ENCODE assay signal across 1 cellular context in genomic region chr5:128539038-128539429, GRCh38.
TF ChIP-seq lines count a peak whose summit lies in the region.

No MANE protein-coding gene starts in this region.

TF ChIP-seq in HepG2, 621 proteins besides CTCF, POLR2A, EP300 and RAD21 (continued from another document):
- TF ChIP-seq ZNF687 (CRISPR knock-in tag; IDR thresholded peaks at IDR 0.05) = 0 out of 2 replicates have a peak, but pooled peaks have one; percentile 19
TF ChIP-seq in HepG2: peak in this region for 1.
